Comparison of ENCODE assay signal across 26 cellular contexts in the genomic region with DNA sequence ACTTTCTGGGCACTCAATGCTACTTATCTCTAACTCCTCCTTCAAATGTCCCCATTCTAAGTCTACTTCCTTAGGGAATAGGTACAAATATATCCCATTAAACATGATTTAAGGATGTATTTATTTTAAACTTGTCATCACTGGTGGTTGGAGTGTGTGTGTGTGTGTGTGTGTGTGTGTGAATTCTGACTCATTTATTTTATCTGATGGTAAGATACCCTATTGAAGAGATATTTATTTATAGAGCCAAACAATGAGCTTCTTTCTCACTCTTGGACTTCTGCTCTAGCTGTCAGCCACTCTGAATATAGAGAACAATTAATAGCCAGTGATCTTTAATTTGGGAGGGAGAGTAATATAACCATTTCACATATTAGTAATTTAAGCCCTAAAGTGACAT.
"Had no signal": no experiment of that assay in that cellular context is flagged by ENCODE, and none has a peak within 500 bp of the region (broad histone marks: within the 10 kb centered on the region; RNA-seq: fewer than 3 reads in every experiment).

No MANE protein-coding gene starts in this region.

- H3K27me3 ChIP-seq: ascending aorta, gastrocnemius medialis, pancreas, upper lobe of left lung had no signal

- H3K4me3 ChIP-seq: ascending aorta, gastrocnemius medialis, left ventricle myocardium inferior, mucosa of descending colon, pancreas, upper lobe of left lung had no signal

- H3K4me3 Mint-ChIP-seq: activated CD4-positive, alpha-beta T cell treated with anti-CD3 and anti-CD28 coated beads, Interleukin-2, amount 10 ng/mL, durations not matched to agents 7 days and 5 days; activated CD8-positive, alpha-beta T cell treated with anti-CD3 and anti-CD28 coated beads, Interleukin-2, amount 10 ng/mL, durations not matched to agents 7 days and 5 days; activated naive CD4-positive, alpha-beta T cell treated with anti-CD3 and anti-CD28 coated beads, Interleukin-2, amount 50 U/mL, for 24 hours; activated T-helper 1 cell treated with anti-CD3 and anti-CD28 coated beads, Interleukin-12 subunit alpha, Interleukin-12 subunit beta, Interleukin-2, Interleukin-4 antibody, amounts not matched to agents 30 ng/mL and 10 ng/mL and 1 ng/mL, durations not matched to agents 14 hours and 24 hours and 36 hours; nephron progenitor cell had no signal

- H3K9me3 Mint-ChIP-seq: activated CD4-positive, alpha-beta T cell treated with anti-CD3 and anti-CD28 coated beads, Interleukin-2, amount 10 ng/mL, durations not matched to agents 7 days and 5 days; activated naive CD4-positive, alpha-beta T cell treated with anti-CD3 and anti-CD28 coated beads, Interleukin-2, amount 50 U/mL, for 24 hours; activated T-helper 1 cell treated with anti-CD3 and anti-CD28 coated beads, Interleukin-12 subunit alpha, Interleukin-12 subunit beta, Interleukin-2, Interleukin-4 antibody, amounts not matched to agents 30 ng/mL and 10 ng/mL and 1 ng/mL, durations not matched to agents 14 hours and 24 hours and 36 hours had no signal

- H3K9me3 ChIP-seq: ascending aorta, gastrocnemius medialis, left ventricle myocardium inferior, mucosa of descending colon, pancreas, upper lobe of left lung had no signal

- H3K27ac Mint-ChIP-seq: activated CD4-positive, alpha-beta T cell treated with anti-CD3 and anti-CD28 coated beads, Interleukin-2, amount 10 ng/mL, durations not matched to agents 7 days and 5 days; activated CD8-positive, alpha-beta T cell treated with anti-CD3 and anti-CD28 coated beads, Interleukin-2, amount 10 ng/mL, durations not matched to agents 7 days and 5 days; activated naive CD4-positive, alpha-beta T cell treated with anti-CD3 and anti-CD28 coated beads, Interleukin-2, amount 50 U/mL, for 24 hours; activated T-helper 1 cell treated with anti-CD3 and anti-CD28 coated beads, Interleukin-12 subunit alpha, Interleukin-12 subunit beta, Interleukin-2, Interleukin-4 antibody, amounts not matched to agents 30 ng/mL and 10 ng/mL and 1 ng/mL, durations not matched to agents 14 hours and 24 hours and 36 hours; nephron progenitor cell had no signal

- H3K4me1 Mint-ChIP-seq: activated CD4-positive, alpha-beta T cell treated with anti-CD3 and anti-CD28 coated beads, Interleukin-2, amount 10 ng/mL, durations not matched to agents 7 days and 5 days; activated naive CD4-positive, alpha-beta T cell treated with anti-CD3 and anti-CD28 coated beads, Interleukin-2, amount 50 U/mL, for 24 hours; nephron progenitor cell had no signal

- H3K4me1 ChIP-seq: ascending aorta, gastrocnemius medialis, left ventricle myocardium inferior, pancreas, upper lobe of left lung had no signal

- H3K27me3 Mint-ChIP-seq: activated CD4-positive, alpha-beta T cell treated with anti-CD3 and anti-CD28 coated beads, Interleukin-2, amount 10 ng/mL, durations not matched to agents 7 days and 5 days; activated naive CD4-positive, alpha-beta T cell treated with anti-CD3 and anti-CD28 coated beads, Interleukin-2, amount 50 U/mL, for 24 hours had no signal

- H3K27ac ChIP-seq: gastrocnemius medialis, left ventricle myocardium inferior, pancreas, upper lobe of left lung, WERI-Rb-1 had no signal

- H3K36me3 ChIP-seq: gastrocnemius medialis, pancreas, upper lobe of left lung, WERI-Rb-1 had no signal

- DNase-seq: activated CD4-positive, alpha-beta T cell treated with anti-CD3 and anti-CD28 coated beads, Interleukin-2, amount 10 ng/mL, durations not matched to agents 7 days and 5 days; activated CD4-positive, CD25-positive, alpha-beta regulatory T cell treated with anti-CD3 and anti-CD28 coated beads, Interleukin-2, amount 50 U/mL, for 72 hours; activated CD8-positive, alpha-beta T cell treated with anti-CD3 and anti-CD28 coated beads, Interleukin-2, amount 10 ng/mL, durations not matched to agents 7 days and 5 days; activated gamma-delta T cell; cerebellar nuclear complex; cortex of kidney; effector CD4-positive, alpha-beta T cell; erythroblast; gastrocnemius medialis; hippocampal formation; left ventricle myocardium inferior; mucosa of descending colon; nephron progenitor cell; pancreas; right cardiac atrium; stimulated activated CD4-positive, alpha-beta T cell treated with anti-CD3 and anti-CD28 coated beads, Interleukin-12 subunit alpha, Interleukin-12 subunit beta, amount 100 ng/mL, for 4 hours; stimulated activated CD4-positive, alpha-beta T cell treated with anti-CD3 and anti-CD28 coated beads, Interleukin-4, amount 100 ng/mL, for 4 hours; stimulated activated naive CD8-positive, alpha-beta T cell treated with anti-CD3 and anti-CD28 coated beads, Interleukin-15, Interleukin-2, amounts not matched to agents 100 U/mL and 50 U/mL, for 24 hours; T-helper 2 cell; upper lobe of left lung; WERI-Rb-1 had no signal

- FAIRE-seq: bronchial epithelial cell, endometrium, pancreas had no signal

- H3K36me3 Mint-ChIP-seq: activated naive CD4-positive, alpha-beta T cell treated with anti-CD3 and anti-CD28 coated beads, Interleukin-2, amount 50 U/mL, for 24 hours had no signal
